Comparison of ENCODE assay signal across 1 cellular context in genomic region chr5:82274343-82275266, GRCh38.
TF ChIP-seq lines count a peak whose summit lies in the region.

No MANE protein-coding gene starts in this region.

TF ChIP-seq in K562, 482 proteins besides CTCF, POLR2A, EP300 and RAD21 (continued from another document):
- no peak for TF ChIP-seq MCM7 (IDR thresholded peaks at IDR 0.05)
- TF ChIP-seq POLR3G (IDR thresholded peaks at IDR 0.05; ENCODE audit: extremely low read depth, insufficient read length, insufficient replicate concordance): no peak
- no peak for TF ChIP-seq PHTF2 (CRISPR knock-in tag; IDR thresholded peaks at IDR 0.05)
- TF ChIP-seq, protein P1, sequence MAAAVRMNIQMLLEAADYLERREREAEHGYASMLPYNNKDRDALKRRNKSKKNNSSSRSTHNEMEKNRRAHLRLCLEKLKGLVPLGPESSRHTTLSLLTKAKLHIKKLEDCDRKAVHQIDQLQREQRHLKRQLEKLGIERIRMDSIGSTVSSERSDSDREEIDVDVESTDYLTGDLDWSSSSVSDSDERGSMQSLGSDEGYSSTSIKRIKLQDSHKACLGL (CRISPR knock-in tag; IDR thresholded peaks at IDR 0.05; ENCODE audit: borderline replicate concordance, poor library complexity, severe bottlenecking): no peak
- peak; percentile 41; the same call in 1 of the 2 replicates for TF ChIP-seq ZBED1 (IDR thresholded peaks at IDR 0.05)
- no peak for TF ChIP-seq GTF3C2 (IDR thresholded peaks at IDR 0.05; ENCODE audit: borderline replicate concordance, extremely low read depth, insufficient read length)
- no peak for TF ChIP-seq ZNF699 (CRISPR knock-in tag; IDR thresholded peaks at IDR 0.05; ENCODE audit: insufficient replicate concordance)
- TF ChIP-seq HMG20A (CRISPR knock-in tag; conservative IDR thresholded peaks at IDR 0.05): no peak
- no peak for TF ChIP-seq TEAD1 (CRISPR knock-in tag; IDR thresholded peaks at IDR 0.05)
- no peak for TF ChIP-seq MTA2 (IDR thresholded peaks at IDR 0.05; ENCODE audit: low read depth)
- TF ChIP-seq, protein P2, sequence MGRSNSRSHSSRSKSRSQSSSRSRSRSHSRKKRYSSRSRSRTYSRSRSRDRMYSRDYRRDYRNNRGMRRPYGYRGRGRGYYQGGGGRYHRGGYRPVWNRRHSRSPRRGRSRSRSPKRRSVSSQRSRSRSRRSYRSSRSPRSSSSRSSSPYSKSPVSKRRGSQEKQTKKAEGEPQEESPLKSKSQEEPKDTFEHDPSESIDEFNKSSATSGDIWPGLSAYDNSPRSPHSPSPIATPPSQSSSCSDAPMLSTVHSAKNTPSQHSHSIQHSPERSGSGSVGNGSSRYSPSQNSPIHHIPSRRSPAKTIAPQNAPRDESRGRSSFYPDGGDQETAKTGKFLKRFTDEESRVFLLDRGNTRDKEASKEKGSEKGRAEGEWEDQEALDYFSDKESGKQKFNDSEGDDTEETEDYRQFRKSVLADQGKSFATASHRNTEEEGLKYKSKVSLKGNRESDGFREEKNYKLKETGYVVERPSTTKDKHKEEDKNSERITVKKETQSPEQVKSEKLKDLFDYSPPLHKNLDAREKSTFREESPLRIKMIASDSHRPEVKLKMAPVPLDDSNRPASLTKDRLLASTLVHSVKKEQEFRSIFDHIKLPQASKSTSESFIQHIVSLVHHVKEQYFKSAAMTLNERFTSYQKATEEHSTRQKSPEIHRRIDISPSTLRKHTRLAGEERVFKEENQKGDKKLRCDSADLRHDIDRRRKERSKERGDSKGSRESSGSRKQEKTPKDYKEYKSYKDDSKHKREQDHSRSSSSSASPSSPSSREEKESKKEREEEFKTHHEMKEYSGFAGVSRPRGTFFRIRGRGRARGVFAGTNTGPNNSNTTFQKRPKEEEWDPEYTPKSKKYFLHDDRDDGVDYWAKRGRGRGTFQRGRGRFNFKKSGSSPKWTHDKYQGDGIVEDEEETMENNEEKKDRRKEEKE (IDR thresholded peaks at IDR 0.05; ENCODE audit: borderline replicate concordance in 1 of 2, control insufficient read depth in 1 of 2, low read depth in 2 of 2, low read length in 1 of 2): peak; percentile 12 to 40; a peak in 1 of 4 replicates
- TF ChIP-seq ZNF175 (CRISPR knock-in tag; IDR thresholded peaks at IDR 0.05; ENCODE audit: low read depth): no peak
- TF ChIP-seq SIRT6 (IDR thresholded peaks at IDR 0.05; ENCODE audit: low read depth, low read length): peak; percentile 53
- no peak for TF ChIP-seq ZNF324 (CRISPR knock-in tag; IDR thresholded peaks at IDR 0.05)
- TF ChIP-seq, protein P3, sequence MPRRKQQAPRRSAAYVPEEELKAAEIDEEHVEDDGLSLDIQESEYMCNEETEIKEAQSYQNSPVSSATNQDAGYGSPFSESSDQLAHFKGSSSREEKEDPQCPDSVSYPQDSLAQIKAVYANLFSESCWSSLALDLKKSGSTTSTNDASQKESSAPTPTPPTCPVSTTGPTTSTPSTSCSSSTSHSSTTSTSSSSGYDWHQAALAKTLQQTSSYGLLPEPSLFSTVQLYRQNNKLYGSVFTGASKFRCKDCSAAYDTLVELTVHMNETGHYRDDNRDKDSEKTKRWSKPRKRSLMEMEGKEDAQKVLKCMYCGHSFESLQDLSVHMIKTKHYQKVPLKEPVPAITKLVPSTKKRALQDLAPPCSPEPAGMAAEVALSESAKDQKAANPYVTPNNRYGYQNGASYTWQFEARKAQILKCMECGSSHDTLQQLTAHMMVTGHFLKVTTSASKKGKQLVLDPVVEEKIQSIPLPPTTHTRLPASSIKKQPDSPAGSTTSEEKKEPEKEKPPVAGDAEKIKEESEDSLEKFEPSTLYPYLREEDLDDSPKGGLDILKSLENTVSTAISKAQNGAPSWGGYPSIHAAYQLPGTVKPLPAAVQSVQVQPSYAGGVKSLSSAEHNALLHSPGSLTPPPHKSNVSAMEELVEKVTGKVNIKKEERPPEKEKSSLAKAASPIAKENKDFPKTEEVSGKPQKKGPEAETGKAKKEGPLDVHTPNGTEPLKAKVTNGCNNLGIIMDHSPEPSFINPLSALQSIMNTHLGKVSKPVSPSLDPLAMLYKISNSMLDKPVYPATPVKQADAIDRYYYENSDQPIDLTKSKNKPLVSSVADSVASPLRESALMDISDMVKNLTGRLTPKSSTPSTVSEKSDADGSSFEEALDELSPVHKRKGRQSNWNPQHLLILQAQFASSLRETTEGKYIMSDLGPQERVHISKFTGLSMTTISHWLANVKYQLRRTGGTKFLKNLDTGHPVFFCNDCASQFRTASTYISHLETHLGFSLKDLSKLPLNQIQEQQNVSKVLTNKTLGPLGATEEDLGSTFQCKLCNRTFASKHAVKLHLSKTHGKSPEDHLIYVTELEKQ (CRISPR knock-in tag; IDR thresholded peaks at IDR 0.05): no peak
- TF ChIP-seq, protein P4, sequence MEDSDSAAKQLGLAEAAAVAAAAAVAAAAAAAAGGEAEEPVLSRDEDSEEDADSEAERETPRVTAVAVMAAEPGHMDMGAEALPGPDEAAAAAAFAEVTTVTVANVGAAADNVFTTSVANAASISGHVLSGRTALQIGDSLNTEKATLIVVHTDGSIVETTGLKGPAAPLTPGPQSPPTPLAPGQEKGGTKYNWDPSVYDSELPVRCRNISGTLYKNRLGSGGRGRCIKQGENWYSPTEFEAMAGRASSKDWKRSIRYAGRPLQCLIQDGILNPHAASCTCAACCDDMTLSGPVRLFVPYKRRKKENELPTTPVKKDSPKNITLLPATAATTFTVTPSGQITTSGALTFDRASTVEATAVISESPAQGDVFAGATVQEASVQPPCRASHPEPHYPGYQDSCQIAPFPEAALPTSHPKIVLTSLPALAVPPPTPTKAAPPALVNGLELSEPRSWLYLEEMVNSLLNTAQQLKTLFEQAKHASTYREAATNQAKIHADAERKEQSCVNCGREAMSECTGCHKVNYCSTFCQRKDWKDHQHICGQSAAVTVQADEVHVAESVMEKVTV (CRISPR knock-in tag; IDR thresholded peaks at IDR 0.05): no peak
- TF ChIP-seq, protein P5, sequence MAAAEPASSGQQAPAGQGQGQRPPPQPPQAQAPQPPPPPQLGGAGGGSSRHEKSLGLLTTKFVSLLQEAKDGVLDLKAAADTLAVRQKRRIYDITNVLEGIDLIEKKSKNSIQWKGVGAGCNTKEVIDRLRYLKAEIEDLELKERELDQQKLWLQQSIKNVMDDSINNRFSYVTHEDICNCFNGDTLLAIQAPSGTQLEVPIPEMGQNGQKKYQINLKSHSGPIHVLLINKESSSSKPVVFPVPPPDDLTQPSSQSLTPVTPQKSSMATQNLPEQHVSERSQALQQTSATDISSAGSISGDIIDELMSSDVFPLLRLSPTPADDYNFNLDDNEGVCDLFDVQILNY (CRISPR knock-in tag; IDR thresholded peaks at IDR 0.05): no peak
- TF ChIP-seq CCNT2 (IDR thresholded peaks at IDR 0.05; ENCODE audit: borderline replicate concordance, extremely low read depth, insufficient read length, low read depth, low read length): peak; percentile 63
- TF ChIP-seq TEAD4 (IDR thresholded peaks at IDR 0.05; ENCODE audit: low read length): no peak; the same call in 1 of the 2 replicates
- no peak for TF ChIP-seq TEAD4 (CRISPR knock-in tag; IDR thresholded peaks at IDR 0.05; ENCODE audit: borderline replicate concordance)
- no peak for TF ChIP-seq SMAD4 (CRISPR knock-in tag; conservative IDR thresholded peaks at IDR 0.05)
- TF ChIP-seq MYNN (IDR thresholded peaks at IDR 0.05): peak; percentile 36; the same call in 1 of the 2 replicates
- no peak for TF ChIP-seq MYNN (CRISPR knock-in tag; IDR thresholded peaks at IDR 0.05)
- no peak for TF ChIP-seq ATF6 (CRISPR knock-in tag; IDR thresholded peaks at IDR 0.05)
- no peak for TF ChIP-seq ZNF589 (CRISPR knock-in tag; IDR thresholded peaks at IDR 0.05; ENCODE audit: low read depth)
- TF ChIP-seq CHCHD3 (CRISPR knock-in tag; IDR thresholded peaks at IDR 0.05): no peak
- TF ChIP-seq, protein P6, sequence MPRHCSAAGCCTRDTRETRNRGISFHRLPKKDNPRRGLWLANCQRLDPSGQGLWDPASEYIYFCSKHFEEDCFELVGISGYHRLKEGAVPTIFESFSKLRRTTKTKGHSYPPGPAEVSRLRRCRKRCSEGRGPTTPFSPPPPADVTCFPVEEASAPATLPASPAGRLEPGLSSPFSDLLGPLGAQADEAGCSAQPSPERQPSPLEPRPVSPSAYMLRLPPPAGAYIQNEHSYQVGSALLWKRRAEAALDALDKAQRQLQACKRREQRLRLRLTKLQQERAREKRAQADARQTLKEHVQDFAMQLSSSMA (CRISPR knock-in tag; IDR thresholded peaks at IDR 0.05): no peak
- TF ChIP-seq CBX1 (IDR thresholded peaks at IDR 0.05; ENCODE audit: low read depth): peak; percentile 70; the same call in 1 of the 2 replicates
